25 cellular contexts compared by ENCODE assay signal in the genomic region with DNA sequence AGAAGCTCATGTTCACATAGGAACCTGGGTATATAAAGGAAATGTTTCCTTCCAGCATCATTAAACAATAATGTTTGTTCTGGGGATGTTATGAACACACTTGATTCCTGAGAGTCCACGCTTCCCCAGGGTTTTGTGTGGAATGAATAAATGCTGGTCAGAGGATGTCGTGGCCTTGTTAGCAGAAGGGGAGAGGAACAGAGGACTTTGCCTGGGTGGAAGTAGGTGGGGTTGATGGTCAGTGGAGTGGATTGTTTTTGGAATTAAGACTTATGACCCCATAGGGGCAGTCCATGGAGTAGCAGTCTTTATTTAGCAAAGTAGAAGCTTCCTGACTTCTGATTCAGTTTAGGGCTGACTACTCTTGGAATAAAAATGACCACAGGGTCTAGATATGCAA.
A peak's percentile ranks its signal among the peaks of the same experiment; 100 is the strongest.
DNase-seq lines count a peak whose midpoint lies in the region; ATAC-seq, FAIRE-seq and TF ChIP-seq lines count a peak whose summit lies in the region.
"Had no signal": no experiment of that assay in that cellular context is flagged by ENCODE, and none has a peak within 500 bp of the region (broad histone marks: within the 10 kb centered on the region; RNA-seq: fewer than 3 reads in every experiment).

No MANE protein-coding gene starts in this region.

- H4K20me1 ChIP-seq in endothelial cell of umbilical vein (replicated peaks; ENCODE audit: control insufficient read depth, extremely low read depth, insufficient read depth, low read length) = no peaks in the 10 kb centered on the region
- H4K20me1 ChIP-seq: BLaER1 treated with 17β-estradiol and CSF1 and Interleukin-3, amounts not matched to agents 10 nM and 100 nM had no signal

- no peak for ATAC-seq in activated naive CD8-positive, alpha-beta T cell treated with anti-CD3 and anti-CD28 coated beads, Interleukin-2, amount 50 U/mL, for 24 hours
- ATAC-seq: foreskin keratinocyte, HCT116, SK-N-SH treated with all-trans-retinoic acid at 6 μM for 48 hours, WTC11 had no signal

- peak overlapping the region; percentile 30 for H3K4me2 ChIP-seq in endothelial cell of umbilical vein (ENCODE audit: insufficient read depth, low read length)
- H3K4me2 ChIP-seq: KMS-11 had no signal

- H3K4me1 ChIP-seq in endothelial cell of umbilical vein (ENCODE audit: control insufficient read depth, extremely low read depth, insufficient read depth, low read length) (peaks cover 50% of the 10 kb centered on the region), transverse colon (peaks cover 0 to 17% (median 6%) of the 10 kb centered on the region in 4 donors)
- H3K4me1 ChIP-seq: breast epithelium had no signal

- in situ Hi-C loops in transverse colon (cut with MboI; ENCODE audit: low pct_ligation_motif_present in 1 of 4, low pct_unique_long_range_greater_than_20kb in 1 of 4, low sequenced_read_pairs in 3 of 4) = no loop called here
- in situ Hi-C loops in KBM-7 (cut with MboI; ENCODE audit: low pct_unique_long_range_greater_than_20kb, low sequenced_read_pairs) = no loop called here

- H3K4me1 Mint-ChIP-seq in HFFc6 (ENCODE audit: low read depth) = peaks cover 92% of the 10 kb centered on the region
- no peaks in the 10 kb centered on the region for H3K4me1 Mint-ChIP-seq in neural crest cell
- peaks cover 20% of the 10 kb centered on the region for H3K4me1 Mint-ChIP-seq in activated naive CD8-positive, alpha-beta T cell treated with anti-CD3 and anti-CD28 coated beads, Interleukin-2, amount 50 U/mL, for 24 hours
- H3K4me1 Mint-ChIP-seq: WTC11 had no signal

- H2AFZ ChIP-seq in endothelial cell of umbilical vein (ENCODE audit: low read depth, low read length) = peak overlapping the region; percentile 60

- H3K4me3 ChIP-seq in AG10803 (ENCODE audit: low read length) (no peak overlapping the region), endothelial cell of umbilical vein (replicated peaks in 1 of 3; ENCODE audit: insufficient read depth in 1 of 3, low read depth in 1 of 3, low read length in 3 of 3) (peak overlapping the region in 1 of 3 experiments; percentile 24), transverse colon (no peak overlapping the region)
- H3K4me3 ChIP-seq: BLaER1 treated with 17β-estradiol and CSF1 and Interleukin-3, amounts not matched to agents 10 nM and 100 nM; breast epithelium; lung had no signal

- CTCF ChIA-PET in endothelial cell of umbilical vein (lab: Charles Lee) = interaction anchor here (1.6 to 1.8 kb wide), 2 partner anchors 15 to 33 kb away, joined by 4 to 5 read pairs; no protein-coding TSS in a partner anchor

- H3K79me2 ChIP-seq in endothelial cell of umbilical vein (ENCODE audit: control insufficient read depth, insufficient read depth, low read length) = no peaks in the 10 kb centered on the region

- H3K9me3 ChIP-seq in endothelial cell of umbilical vein (replicated peaks; ENCODE audit: control insufficient read depth, insufficient read depth, low read length) (no peaks in the 10 kb centered on the region), transverse colon (no peaks in the 10 kb centered on the region)
- H3K9me3 ChIP-seq: BLaER1 treated with 17β-estradiol and CSF1 and Interleukin-3, amounts not matched to agents 10 nM and 100 nM; breast epithelium had no signal

- no peak for FAIRE-seq in endothelial cell of umbilical vein (lab: Jason Lieb, UNC)
- FAIRE-seq: islet of Langerhans had no signal

- H3K9me3 Mint-ChIP-seq in HFFc6 (no peaks in the 10 kb centered on the region), neural crest cell (no peaks in the 10 kb centered on the region)
- H3K9me3 Mint-ChIP-seq in activated naive CD8-positive, alpha-beta T cell treated with anti-CD3 and anti-CD28 coated beads, Interleukin-2, amount 50 U/mL, for 24 hours = no peaks in the 10 kb centered on the region
- H3K9me3 Mint-ChIP-seq: activated naive CD8-positive, alpha-beta T cell treated with anti-CD3 and anti-CD28 coated beads, Interleukin-2, amount 10 ng/mL, durations not matched to agents 7 days and 5 days; WTC11 had no signal

- H3K4me3 Mint-ChIP-seq in HFFc6 (peak overlapping the region; percentile 12), neural crest cell (no peak overlapping the region)
- H3K4me3 Mint-ChIP-seq in activated naive CD8-positive, alpha-beta T cell treated with anti-CD3 and anti-CD28 coated beads, Interleukin-2, amount 50 U/mL, for 24 hours = no peak overlapping the region
- H3K4me3 Mint-ChIP-seq: activated naive CD8-positive, alpha-beta T cell treated with anti-CD3 and anti-CD28 coated beads, Interleukin-2, amount 10 ng/mL, durations not matched to agents 7 days and 5 days; WTC11 had no signal

- no peaks in the 10 kb centered on the region for H3K36me3 ChIP-seq in endothelial cell of umbilical vein (ENCODE audit: control insufficient read depth in 2 of 2, extremely low read depth in 1 of 2, insufficient read depth in 2 of 2, low read length in 2 of 2)
- no peaks in the 10 kb centered on the region for H3K36me3 ChIP-seq in transverse colon
- H3K36me3 ChIP-seq: breast epithelium had no signal

- peak overlapping the region; percentile 79 for H3K27ac Mint-ChIP-seq in HFFc6
- peak overlapping the region; percentile 73 for H3K27ac Mint-ChIP-seq in neural crest cell (ENCODE audit: unreplicated experiment)
- H3K27ac Mint-ChIP-seq in activated naive CD8-positive, alpha-beta T cell treated with anti-CD3 and anti-CD28 coated beads, Interleukin-2, amount 50 U/mL, for 24 hours = no peak overlapping the region
- H3K27ac Mint-ChIP-seq: activated naive CD8-positive, alpha-beta T cell treated with anti-CD3 and anti-CD28 coated beads, Interleukin-2, amount 10 ng/mL, durations not matched to agents 7 days and 5 days; WTC11 had no signal

- H3K27me3 ChIP-seq in endothelial cell of umbilical vein (ENCODE audit: control insufficient read depth in 2 of 2, insufficient read depth in 2 of 2, low read length in 2 of 2) (no peaks in the 10 kb centered on the region), transverse colon (no peaks in the 10 kb centered on the region)
- H3K27me3 ChIP-seq: BLaER1 treated with 17β-estradiol and CSF1 and Interleukin-3, amounts not matched to agents 10 nM and 100 nM; breast epithelium; foreskin keratinocyte had no signal

- H3K27ac ChIP-seq in endothelial cell of umbilical vein (ENCODE audit: insufficient read depth, low read depth, low read length) (peak overlapping the region; percentile 77), transverse colon (no peak overlapping the region)
- H3K27ac ChIP-seq: breast epithelium, foreskin keratinocyte, KMS-11 had no signal

- no peaks in the 10 kb centered on the region for H3K9me1 ChIP-seq in endothelial cell of umbilical vein (replicated peaks; ENCODE audit: control insufficient read depth, extremely low read depth, insufficient read depth, low read length)

- intact Hi-C loops in endothelial cell of umbilical vein (cut with micrococcal nuclease) (loop anchor here (1.0 to 10.0 kb wide), 6 partner anchors 8 to 350 kb away; a partner anchor contains a TSS), transverse colon (cut with DNase I; ENCODE audit: low total_unique reads) (no loop called here)

- BruUV-seq in endothelial cell of umbilical vein (replicated peaks; lab: Mats Ljungman, UMichigan) = TSS peak; percentile 57

- TF ChIP-seq CTCF in AG10803 (conservative IDR thresholded peaks at IDR 0.05; ENCODE audit: low read length) = no peak
- TF ChIP-seq CTCF in HFFc6 (IDR thresholded peaks at IDR 0.05) = no peak
- no peak for TF ChIP-seq CTCF in endothelial cell of umbilical vein (IDR thresholded peaks at IDR 0.05; ENCODE audit: extremely low read depth in 1 of 2, insufficient read depth in 1 of 2, low read depth in 1 of 2, low read length in 2 of 2)
- TF ChIP-seq CTCF in neural crest cell (conservative IDR thresholded peaks at IDR 0.05) = no peak
- TF ChIP-seq CTCF in transverse colon (IDR thresholded peaks at IDR 0.05) = no peak

- POLR2A ChIA-PET in endothelial cell of umbilical vein (lab: Charles Lee) = no interaction called here

- dilution Hi-C loops in endothelial cell of umbilical vein (cut with MboI; ENCODE audit: extremely low pct_ligation_motif_present, low sequenced_read_pairs) = no loop called here

- H3K9ac ChIP-seq in endothelial cell of umbilical vein (replicated peaks; ENCODE audit: extremely low read depth, insufficient read depth, low read length) = no peak overlapping the region
- H3K9ac ChIP-seq: BLaER1 treated with 17β-estradiol and CSF1 and Interleukin-3, amounts not matched to agents 10 nM and 100 nM; KMS-11 had no signal

- TF ChIP-seq EP300 in transverse colon (IDR thresholded peaks at IDR 0.05; ENCODE audit: low read depth) = no peak

- H3K27me3 Mint-ChIP-seq in HFFc6 (ENCODE audit: insufficient read depth) (peaks cover 13% of the 10 kb centered on the region), neural crest cell (ENCODE audit: low read depth) (no peaks in the 10 kb centered on the region)
- H3K27me3 Mint-ChIP-seq in activated naive CD8-positive, alpha-beta T cell treated with anti-CD3 and anti-CD28 coated beads, Interleukin-2, amount 50 U/mL, for 24 hours = no peaks in the 10 kb centered on the region
- H3K27me3 Mint-ChIP-seq: activated naive CD8-positive, alpha-beta T cell treated with anti-CD3 and anti-CD28 coated beads, Interleukin-2, amount 10 ng/mL, durations not matched to agents 7 days and 5 days had no signal

- no peak for TF ChIP-seq POLR2A in endothelial cell of umbilical vein (IDR thresholded peaks at IDR 0.05; ENCODE audit: low read depth, low read length)
- TF ChIP-seq POLR2A in transverse colon (IDR thresholded peaks at IDR 0.05) = no peak

- 60 to 73% methylated on average over 1 to 2 of the region's 2 CpGs for WGBS in transverse colon (ENCODE audit: low coverage in 1 of 2), 2 donors

- H3K36me3 Mint-ChIP-seq in HFFc6 (ENCODE audit: low read depth) (peaks cover 73% of the 10 kb centered on the region), neural crest cell (ENCODE audit: low read depth) (peaks cover 20% of the 10 kb centered on the region)
- H3K36me3 Mint-ChIP-seq in activated naive CD8-positive, alpha-beta T cell treated with anti-CD3 and anti-CD28 coated beads, Interleukin-2, amount 50 U/mL, for 24 hours (ENCODE audit: low read depth) = peaks cover 29% of the 10 kb centered on the region
- H3K36me3 Mint-ChIP-seq: activated naive CD8-positive, alpha-beta T cell treated with anti-CD3 and anti-CD28 coated beads, Interleukin-2, amount 10 ng/mL, durations not matched to agents 7 days and 5 days had no signal

- DNase-seq in AG10803 (ENCODE audit: low read depth) (peak; percentile 14), HFFc6 (no peak), endothelial cell of umbilical vein (ENCODE audit: low read depth, low spot score) (peak; percentile 46), neural crest cell (ENCODE audit: low read depth, low spot score) (no peak), transverse colon (no peak), KBM-7 (no peak)
- DNase-seq in activated naive CD8-positive, alpha-beta T cell treated with anti-CD3 and anti-CD28 coated beads, Interleukin-2, amount 50 U/mL, for 24 hours = no peak
- DNase-seq in activated CD8-positive, alpha-beta memory T cell treated with anti-CD3 and anti-CD28 coated beads, Interleukin-2, amount 50 U/mL, for 4 hours = no peak
- DNase-seq: activated naive CD8-positive, alpha-beta T cell treated with anti-CD3 and anti-CD28 coated beads, Interleukin-2, amount 10 ng/mL, durations not matched to agents 7 days and 5 days; cortex of kidney; foreskin keratinocyte; hypothalamus; NCI-H146; NCI-H2171; NCI-H524; RPMI8226; stimulated activated CD8-positive, alpha-beta memory T cell treated with anti-CD3 and anti-CD28 coated beads, Interleukin-4, amount 100 ng/mL, for 48 hours had no signal

Comparison
In these comparisons a context has a peak if more than half of its experiments do, and no peak if none do; other contexts are left out.
1. DNase-seq: peak in AG10803 (single experiment) and endothelial cell of umbilical vein (single experiment); none in HFFc6 (single experiment), neural crest cell (single experiment), activated naive CD8-positive, alpha-beta T cell treated with anti-CD3 and anti-CD28 coated beads, Interleukin-2, amount 50 U/mL, for 24 hours (single experiment), transverse colon (single experiment), KBM-7 (single experiment) and activated CD8-positive, alpha-beta memory T cell treated with anti-CD3 and anti-CD28 coated beads, Interleukin-2, amount 50 U/mL, for 4 hours (single experiment).